In genomic region chr1:100627018-100627716, GRCh38 we compare ENCODE assay signal across 12 cellular contexts.
DNase-seq lines count a peak whose midpoint lies in the region; ATAC-seq and TF ChIP-seq lines count a peak whose summit lies in the region.
"Had no signal": no experiment of that assay in that cellular context is flagged by ENCODE, and none has a peak within 500 bp of the region (broad histone marks: within the 10 kb centered on the region; RNA-seq: fewer than 3 reads in every experiment).

No MANE protein-coding gene starts in this region.

- no peak for DNase-seq in left ventricle myocardium inferior
- DNase-seq in right atrium auricular region (ENCODE audit: low spot score) = no peak
- peak; percentile 76 for DNase-seq in fibroblast of villous mesenchyme (ENCODE audit: low read depth)
- DNase-seq in stromal cell of bone marrow (ENCODE audit: low read depth) = peak; percentile 85
- DNase-seq in activated CD4-positive, alpha-beta T cell treated with anti-CD3 and anti-CD28 coated beads for 1 hour = no peak
- no peak for DNase-seq in NAMALWA (ENCODE audit: low spot score)
- no peak for DNase-seq in activated CD4-positive, CD25-positive, alpha-beta regulatory T cell treated with anti-CD3 and anti-CD28 coated beads, Interleukin-2, amount 50 U/mL, for 72 hours
- DNase-seq: activated CD8-positive, alpha-beta memory T cell treated with anti-CD3 and anti-CD28 coated beads, Interleukin-2, amount 50 U/mL, for 48 hours; CD4-positive, CD25-positive, alpha-beta regulatory T cell; NCI-H510A; stimulated activated naive B cell treated with anti-CD40 and anti-IgM and Interleukin-4, amounts not matched to agents 10 μg/mL and 1 μg/mL and 100 μg/mL, for 72 hours had no signal

- TF ChIP-seq CTCF in left ventricle myocardium inferior (IDR thresholded peaks at IDR 0.05; ENCODE audit: borderline replicate concordance) (no peak), right atrium auricular region (IDR thresholded peaks at IDR 0.05) (no peak), fibroblast of villous mesenchyme (IDR thresholded peaks at IDR 0.05; ENCODE audit: insufficient read depth, low read depth, low read length) (no peak)

- H3K4me3 ChIP-seq in left ventricle myocardium inferior = no peak overlapping the region
- H3K4me3 ChIP-seq in right atrium auricular region = no peak overlapping the region
- H3K4me3 ChIP-seq in fibroblast of villous mesenchyme (ENCODE audit: low read depth, low read length) = no peak overlapping the region

- intact Hi-C loops in left ventricle myocardium inferior (cut with micrococcal nuclease) = no loop called here

- H3K27ac ChIP-seq in left ventricle myocardium inferior (replicated peaks) (peak overlapping the region; percentile 16), right atrium auricular region (no peak overlapping the region)

- peaks cover 6% of the 10 kb centered on the region for H3K4me1 ChIP-seq in left ventricle myocardium inferior
- H3K4me1 ChIP-seq in right atrium auricular region = peaks cover 0 to 11% of the 10 kb centered on the region in 2 donors

- no peaks in the 10 kb centered on the region for H3K27me3 ChIP-seq in left ventricle myocardium inferior (ENCODE audit: low read depth)
- H3K27me3 ChIP-seq in right atrium auricular region = no peaks in the 10 kb centered on the region

- ATAC-seq in SK-N-SH treated with all-trans-retinoic acid at 6 μM for 48 hours = peak; percentile 79
- ATAC-seq: stimulated activated naive B cell treated with anti-CD40 and anti-IgM and Interleukin-4, amounts not matched to agents 10 μg/mL and 1 μg/mL and 100 μg/mL, for 72 hours had no signal

- H3K36me3 ChIP-seq in left ventricle myocardium inferior (no peaks in the 10 kb centered on the region), right atrium auricular region (no peaks in the 10 kb centered on the region)

- H3K9me3 ChIP-seq in left ventricle myocardium inferior (replicated peaks) (no peaks in the 10 kb centered on the region), right atrium auricular region (no peaks in the 10 kb centered on the region)

TF ChIP-seq in SK-N-SH treated with all-trans-retinoic acid at 6 μM for 48 hours, 23 proteins besides CTCF, POLR2A, EP300 and RAD21:
- TF ChIP-seq ARNTL (CRISPR knock-in tag; IDR thresholded peaks at IDR 0.05; ENCODE audit: borderline replicate concordance, low read depth) (no peak), POU6F1 (CRISPR knock-in tag; IDR thresholded peaks at IDR 0.05; ENCODE audit: borderline replicate concordance, low read depth) (no peak), ZNF70 (CRISPR knock-in tag; IDR thresholded peaks at IDR 0.05) (no peak), SNAI2 (CRISPR knock-in tag; IDR thresholded peaks at IDR 0.05) (no peak), ZNF565 (CRISPR knock-in tag; conservative IDR thresholded peaks at IDR 0.05; ENCODE audit: low read depth) (no peak)

Comparison
In these comparisons a context has a peak if more than half of its experiments do, and no peak if none do; other contexts are left out.
1. DNase-seq: peak in fibroblast of villous mesenchyme (single experiment) and stromal cell of bone marrow (single experiment); none in left ventricle myocardium inferior (single experiment), right atrium auricular region (single experiment), activated CD4-positive, alpha-beta T cell treated with anti-CD3 and anti-CD28 coated beads for 1 hour (single experiment), NAMALWA (single experiment) and activated CD4-positive, CD25-positive, alpha-beta regulatory T cell treated with anti-CD3 and anti-CD28 coated beads, Interleukin-2, amount 50 U/mL, for 72 hours (single experiment).